Comparison of ENCODE assay signal across 17 cellular contexts in the genomic region with DNA sequence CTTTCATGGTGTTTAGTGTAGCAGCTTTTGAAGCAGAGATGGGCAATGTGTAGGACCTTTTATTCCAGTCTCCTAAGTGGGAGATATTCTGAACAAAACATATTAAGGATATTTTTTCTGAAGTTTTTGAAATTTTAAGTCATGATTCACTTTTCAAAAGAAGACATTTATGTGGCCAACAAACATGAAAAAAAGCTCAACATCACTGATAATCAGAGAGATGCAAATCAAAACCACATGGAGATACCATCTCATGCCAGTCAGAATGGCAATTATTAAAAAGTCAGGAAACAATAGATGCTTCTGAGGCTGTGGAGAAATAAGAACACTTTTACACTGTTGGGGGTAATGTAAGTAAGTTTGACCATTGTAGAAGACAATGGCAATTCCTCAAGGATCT.
DNase-seq lines count a peak whose midpoint lies in the region; ATAC-seq and TF ChIP-seq lines count a peak whose summit lies in the region.
"Had no signal": no experiment of that assay in that cellular context is flagged by ENCODE, and none has a peak within 500 bp of the region (broad histone marks: within the 10 kb centered on the region; RNA-seq: fewer than 3 reads in every experiment).

No MANE protein-coding gene starts in this region.

- H3K27ac ChIP-seq in RWPE2 (ENCODE audit: poor library complexity, severe bottlenecking) (peak overlapping the region; percentile 97), coronary artery (peak overlapping the region in 1 of 2 donors; percentile 82), muscle layer of colon (ENCODE audit: low read depth, low read length) (peak overlapping the region; percentile 40), thoracic aorta (peak overlapping the region; percentile 75 to 85)
- H3K27ac ChIP-seq: neural progenitor cell had no signal

- CTCF ChIA-PET in activated CD8-positive, alpha-beta T cell treated with anti-CD3 and anti-CD28 coated beads for 36 hours (lab: Charles Lee), result no interaction called here

- H3K4me1 ChIP-seq in RWPE2 (ENCODE audit: insufficient read depth, poor library complexity, severe bottlenecking), result peaks cover 26% of the 10 kb centered on the region
- peaks cover 25% of the 10 kb centered on the region for H3K4me1 ChIP-seq in muscle layer of colon (ENCODE audit: insufficient read depth, low read length)
- peaks cover 32 to 80% of the 10 kb centered on the region in 2 donors for H3K4me1 ChIP-seq in thoracic aorta (ENCODE audit: control insufficient read depth in 1 of 2, low read depth in 2 of 2)
- H3K4me1 ChIP-seq: Caco-2, neural progenitor cell had no signal

- H3K36me3 Mint-ChIP-seq in activated CD8-positive, alpha-beta T cell treated with anti-CD3 and anti-CD28 coated beads for 36 hours (ENCODE audit: low read depth), result no peaks in the 10 kb centered on the region
- H3K36me3 Mint-ChIP-seq: memory B cell had no signal

- H3K9me3 ChIP-seq in RWPE2 (ENCODE audit: severe bottlenecking), result no peaks in the 10 kb centered on the region
- no peaks in the 10 kb centered on the region for H3K9me3 ChIP-seq in muscle layer of colon (ENCODE audit: low read length)
- no peaks in the 10 kb centered on the region for H3K9me3 ChIP-seq in thoracic aorta
- H3K9me3 ChIP-seq: Caco-2 had no signal

- H3K27me3 Mint-ChIP-seq in activated CD8-positive, alpha-beta T cell treated with anti-CD3 and anti-CD28 coated beads for 36 hours, result no peaks in the 10 kb centered on the region
- H3K27me3 Mint-ChIP-seq: activated CD4-positive, alpha-beta T cell treated with anti-CD3 and anti-CD28 coated beads for 36 hours; B cell; memory B cell had no signal

- intact Hi-C loops in activated CD8-positive, alpha-beta T cell treated with anti-CD3 and anti-CD28 coated beads for 36 hours (cut with micrococcal nuclease), result no loop called here

- TF ChIP-seq CTCF in RWPE2 (IDR thresholded peaks at IDR 0.05; ENCODE audit: poor library complexity, severe bottlenecking) (no peak), coronary artery (IDR thresholded peaks at IDR 0.05) (no peak), thoracic aorta (IDR thresholded peaks at IDR 0.05) (no peak)
- TF ChIP-seq CTCF in activated CD8-positive, alpha-beta T cell treated with anti-CD3 and anti-CD28 coated beads for 36 hours (IDR thresholded peaks at IDR 0.05), result no peak

- no peaks in the 10 kb centered on the region for H3K36me3 ChIP-seq in RWPE2 (ENCODE audit: low read depth)
- H3K36me3 ChIP-seq in muscle layer of colon (ENCODE audit: insufficient read depth, low read length), result no peaks in the 10 kb centered on the region
- no peaks in the 10 kb centered on the region for H3K36me3 ChIP-seq in thoracic aorta
- H3K36me3 ChIP-seq: MG63, neural progenitor cell had no signal

- no peak overlapping the region for H3K9ac ChIP-seq in muscle layer of colon (ENCODE audit: low read length)
- H3K9ac ChIP-seq: neural progenitor cell had no signal

- H3K4me3 Mint-ChIP-seq in activated CD8-positive, alpha-beta T cell treated with anti-CD3 and anti-CD28 coated beads for 36 hours, result no peak overlapping the region
- H3K4me3 Mint-ChIP-seq: activated CD4-positive, alpha-beta T cell treated with anti-CD3 and anti-CD28 coated beads for 36 hours; B cell; memory B cell; neural progenitor cell had no signal

- no peak overlapping the region for H3K4me3 ChIP-seq in RWPE2 (ENCODE audit: severe bottlenecking)
- peak overlapping the region; percentile 23 for H3K4me3 ChIP-seq in coronary artery
- H3K4me3 ChIP-seq in muscle layer of colon (ENCODE audit: low read depth in 1 of 2, low read length in 2 of 2), result no peak overlapping the region
- peak overlapping the region; percentile 29 for H3K4me3 ChIP-seq in thoracic aorta
- H3K4me3 ChIP-seq: MG63, neural progenitor cell had no signal

- H3K27ac Mint-ChIP-seq in activated CD8-positive, alpha-beta T cell treated with anti-CD3 and anti-CD28 coated beads for 36 hours, result no peak overlapping the region
- H3K27ac Mint-ChIP-seq: activated CD4-positive, alpha-beta T cell treated with anti-CD3 and anti-CD28 coated beads for 36 hours; B cell; memory B cell; neural progenitor cell had no signal

- H3K27me3 ChIP-seq in RWPE2 (ENCODE audit: insufficient read depth, poor library complexity, severe bottlenecking) (no peaks in the 10 kb centered on the region), muscle layer of colon (ENCODE audit: control insufficient read depth in 1 of 2, insufficient read depth in 2 of 2, low read length in 2 of 2) (no peaks in the 10 kb centered on the region), thoracic aorta (replicated peaks; ENCODE audit: insufficient read depth) (no peaks in the 10 kb centered on the region)
- H3K27me3 ChIP-seq: MG63, neural progenitor cell had no signal

- peaks cover 4% of the 10 kb centered on the region for H3K9me3 Mint-ChIP-seq in activated CD8-positive, alpha-beta T cell treated with anti-CD3 and anti-CD28 coated beads for 36 hours

- POLR2A ChIA-PET in activated CD8-positive, alpha-beta T cell treated with anti-CD3 and anti-CD28 coated beads for 36 hours (lab: Charles Lee), result no interaction called here

- H3K4me1 Mint-ChIP-seq in activated CD8-positive, alpha-beta T cell treated with anti-CD3 and anti-CD28 coated beads for 36 hours (ENCODE audit: low read depth), result no peaks in the 10 kb centered on the region
- H3K4me1 Mint-ChIP-seq: activated CD4-positive, alpha-beta T cell treated with anti-CD3 and anti-CD28 coated beads for 36 hours; B cell; memory B cell; neural progenitor cell had no signal

- DNase-seq in RWPE2 (ENCODE audit: low spot score) (no peak), coronary artery (ENCODE audit: low spot score) (no peak), thoracic aorta (ENCODE audit: low spot score) (no peak), D341Med (ENCODE audit: low spot score) (no peak), HT-29 (ENCODE audit: low spot score) (no peak)
- DNase-seq in activated CD8-positive, alpha-beta T cell treated with anti-CD3 and anti-CD28 coated beads for 36 hours, result no peak
- DNase-seq: activated CD4-positive, alpha-beta T cell treated with anti-CD3 and anti-CD28 coated beads for 36 hours; activated effector memory CD4-positive, alpha-beta T cell treated with anti-CD3 and anti-CD28 coated beads, Interleukin-2, amount 50 U/mL, for 16 hours; Caco-2; glutamatergic neuron; NCI-H187; T-helper 9 cell had no signal

- ATAC-seq in RWPE2 (ENCODE audit: low read depth), result no peak
- no peak for ATAC-seq in thoracic aorta (ENCODE audit: insufficient number of reproducible peaks, low FRiP score, low read depth)
- ATAC-seq in activated CD8-positive, alpha-beta T cell treated with anti-CD3 and anti-CD28 coated beads for 36 hours, result no peak
- ATAC-seq: activated CD4-positive, alpha-beta T cell treated with anti-CD3 and anti-CD28 coated beads for 36 hours had no signal

Comparison
In these comparisons a context has a peak if more than half of its experiments do, and no peak if none do; other contexts are left out.
1. H3K4me3 ChIP-seq: peak in coronary artery (single experiment) and thoracic aorta (single experiment); none in RWPE2 (single experiment) and muscle layer of colon (0 of 2).